Comparison of ENCODE assay signal across 10 cellular contexts in the genomic region with DNA sequence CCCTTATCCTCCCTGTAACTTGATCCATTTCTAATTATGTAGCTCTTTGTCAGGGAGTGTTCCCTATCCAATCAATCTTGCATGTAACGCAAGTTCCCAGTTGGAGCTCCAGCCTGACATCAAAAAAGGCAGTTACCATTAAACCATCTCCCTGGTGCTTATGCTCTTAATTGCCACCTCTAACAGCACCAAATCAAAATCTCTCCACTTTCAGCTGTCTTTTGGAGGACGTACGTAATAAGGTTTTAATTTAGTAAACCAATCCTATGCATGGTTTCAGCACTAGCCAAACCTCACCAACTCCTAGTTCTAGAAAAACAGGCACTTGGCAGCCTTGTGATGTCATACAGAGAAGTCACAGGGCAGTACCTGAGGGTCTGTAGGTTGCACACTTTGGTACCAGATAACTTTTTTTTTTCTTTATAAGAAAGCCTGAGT. TPM values are rescaled to one million over a fixed set of nuclear protein-coding genes. Genes with fewer than 3 reads are reported as not detected.
A peak's percentile ranks its signal among the peaks of the same experiment; 100 is the strongest.
DNase-seq lines count a peak whose midpoint lies in the region; ATAC-seq and TF ChIP-seq lines count a peak whose summit lies in the region.
"Not testable (repeated sequence)": the region's sequence is repeated elsewhere in the genome, so short reads cannot be mapped to it uniquely, and the experiment has no call there.
"Had no signal": no experiment of that assay in that cellular context is flagged by ENCODE, and none has a peak within 500 bp of the region (broad histone marks: within the 10 kb centered on the region; RNA-seq: fewer than 3 reads in every experiment).

No MANE protein-coding gene starts in this region.

- not testable (repeated sequence) for H2BK120ac ChIP-seq in neuronal stem cell (ENCODE audit: low read depth, low read length)

- not testable (repeated sequence) for H3K4me3 ChIP-seq in gastroesophageal sphincter; neuronal stem cell (ENCODE audit: low read length in 2 of 2)

- H3K27me3 ChIP-seq in gastroesophageal sphincter; neuronal stem cell (ENCODE audit: control insufficient read depth in 3 of 3, insufficient read depth in 3 of 3, low read depth in 1 of 3, low read length in 3 of 3): not testable (repeated sequence)

- intact Hi-C loops in MCF 10A (cut with micrococcal nuclease): not testable (repeated sequence)

- not testable (repeated sequence) for H3K23ac ChIP-seq in neuronal stem cell (ENCODE audit: low read depth, low read length, poor library complexity)

- H2BK5ac ChIP-seq in neuronal stem cell (ENCODE audit: low read length): not testable (repeated sequence)

- H3K14ac ChIP-seq in neuronal stem cell (ENCODE audit: low read length): not testable (repeated sequence)

- not testable (repeated sequence) for H4K8ac ChIP-seq in neuronal stem cell (ENCODE audit: low read depth, low read length)

- H3K4me1 ChIP-seq in gastroesophageal sphincter: peaks cover 4 to 52% (median 25%) of the 10 kb centered on the region in 3 donors
- H3K4me1 ChIP-seq in neuronal stem cell (ENCODE audit: control insufficient read depth in 2 of 2, insufficient read depth in 1 of 2, low read depth in 1 of 2, low read length in 2 of 2): peaks cover 4 to 13% of the 10 kb centered on the region in 2 donors

- H3K4me1 Mint-ChIP-seq in activated T-cell treated with anti-CD3 and anti-CD28 coated beads, Interleukin-2, amount 50 U/mL, for 72 hours (ENCODE audit: low read depth): peaks cover 39% of the 10 kb centered on the region
- H3K4me1 Mint-ChIP-seq in MCF 10A (ENCODE audit: insufficient read depth, unreplicated experiment): peaks cover 37% of the 10 kb centered on the region
- peaks cover 36% of the 10 kb centered on the region for H3K4me1 Mint-ChIP-seq in type B pancreatic cell (ENCODE audit: unreplicated experiment)

- not testable (repeated sequence) for H2AK5ac ChIP-seq in neuronal stem cell (ENCODE audit: low read depth, low read length)

- WGBS in gastroesophageal sphincter (ENCODE audit: low coverage in 1 of 2), 2 donors: 32 to 50% methylated on average over 2 to 3 of the region's 3 CpGs
- WGBS in neuronal stem cell (ENCODE audit: extremely low coverage in 2 of 2, insufficient read length in 2 of 2, insufficient replicate concordance in 1 of 2), 2 donors: no CpG with 5 or more reads among the region's 3 CpGs

- H3K4me2 ChIP-seq in neuronal stem cell (ENCODE audit: insufficient read depth, low read length, poor library complexity, severe bottlenecking): not testable (repeated sequence)

- H4K91ac ChIP-seq in neuronal stem cell (ENCODE audit: low read depth, low read length, poor library complexity): not testable (repeated sequence)

- H3K9ac ChIP-seq in neuronal stem cell (ENCODE audit: low read depth, low read length, poor library complexity): not testable (repeated sequence)

- H3K36me3 Mint-ChIP-seq in activated T-cell treated with anti-CD3 and anti-CD28 coated beads, Interleukin-2, amount 50 U/mL, for 72 hours (ENCODE audit: insufficient read depth in 2 of 2): peaks cover 34 to 54% of the 10 kb centered on the region in 2 donors
- peaks cover 74% of the 10 kb centered on the region for H3K36me3 Mint-ChIP-seq in MCF 10A (ENCODE audit: insufficient read depth, unreplicated experiment)
- H3K36me3 Mint-ChIP-seq in type B pancreatic cell: peaks cover 55% of the 10 kb centered on the region

- DNase-seq in DMS 273 (lab: John Stamatoyannopoulos, UW; ENCODE audit: unreplicated experiment) (peak; percentile 51), NCI-H1417 (lab: John Stamatoyannopoulos, UW) (peak; percentile 31 to 84 (median 44)), NCI-H69 (lab: John Stamatoyannopoulos, UW) (peak; percentile 75)
- DNase-seq in activated T-cell treated with anti-CD3 and anti-CD28 coated beads, Interleukin-2, amount 50 U/mL, for 72 hours; MCF 10A (ENCODE audit: unreplicated experiment); neuronal stem cell (ENCODE audit: low spot score); type B pancreatic cell (ENCODE audit: extremely low spot score, unreplicated experiment): not testable (repeated sequence)

- H3K18ac ChIP-seq in neuronal stem cell (ENCODE audit: low read length): not testable (repeated sequence)

- TF ChIP-seq CTCF in MCF 10A (IDR thresholded peaks at IDR 0.05; ENCODE audit: unreplicated experiment); gastroesophageal sphincter (IDR thresholded peaks at IDR 0.05): not testable (repeated sequence)
- TF ChIP-seq CTCF in type B pancreatic cell (conservative IDR thresholded peaks at IDR 0.05): peak; percentile 37

- not testable (repeated sequence) for H3K9me3 ChIP-seq in gastroesophageal sphincter; neuronal stem cell (replicated peaks in 1 of 2; ENCODE audit: control insufficient read depth in 2 of 2, insufficient read depth in 1 of 2, low read depth in 1 of 2, low read length in 2 of 2)

- not testable (repeated sequence) for H3K79me1 ChIP-seq in neuronal stem cell (ENCODE audit: low read depth, low read length)

- not testable (repeated sequence) for H2BK12ac ChIP-seq in neuronal stem cell (ENCODE audit: low read length)

- POLR2A ChIA-PET in MCF 10A (lab: Yijun Ruan, JAX): interaction anchor here (0.7 to 18.1 kb wide), 7 partner anchors 9 to 190 kb away, joined by 3 to 376 read pairs (median 7); a partner anchor contains a TSS

- H2BK15ac ChIP-seq in neuronal stem cell (ENCODE audit: low read length): not testable (repeated sequence)

- H3K27me3 Mint-ChIP-seq in activated T-cell treated with anti-CD3 and anti-CD28 coated beads, Interleukin-2, amount 50 U/mL, for 72 hours (ENCODE audit: low read depth); MCF 10A (ENCODE audit: insufficient read depth, unreplicated experiment); type B pancreatic cell: not testable (repeated sequence)

- H3K36me3 ChIP-seq in gastroesophageal sphincter (peaks cover 9 to 78% of the 10 kb centered on the region in 2 donors), neuronal stem cell (replicated peaks in 1 of 2; ENCODE audit: control insufficient read depth in 2 of 2, insufficient read depth in 2 of 2, low read length in 2 of 2) (peaks cover 28 to 94% of the 10 kb centered on the region in 2 donors)

- CTCF ChIA-PET in MCF 10A (lab: Yijun Ruan, JAX): interaction anchor here (1.0 to 5.3 kb wide), 4 partner anchors 12 to 124 kb away, joined by 3 to 53 read pairs (median 6); a partner anchor contains a TSS

- not testable (repeated sequence) for H2AFZ ChIP-seq in neuronal stem cell (ENCODE audit: low read length)

- BruUV-seq in MCF 10A (replicated peaks; lab: Mats Ljungman, UMichigan): not testable (repeated sequence)

- not testable (repeated sequence) for TF ChIP-seq EP300 in gastroesophageal sphincter (IDR thresholded peaks at IDR 0.05)

- peak overlapping the region; percentile 86 for H3K27ac Mint-ChIP-seq in activated T-cell treated with anti-CD3 and anti-CD28 coated beads, Interleukin-2, amount 50 U/mL, for 72 hours
- H3K27ac Mint-ChIP-seq in MCF 10A (ENCODE audit: low read depth, unreplicated experiment): not testable (repeated sequence)
- peak overlapping the region; percentile 24 for H3K27ac Mint-ChIP-seq in type B pancreatic cell

- not testable (repeated sequence) for H3K9me3 Mint-ChIP-seq in activated T-cell treated with anti-CD3 and anti-CD28 coated beads, Interleukin-2, amount 50 U/mL, for 72 hours; MCF 10A (ENCODE audit: unreplicated experiment); type B pancreatic cell

- H3K4ac ChIP-seq in neuronal stem cell (ENCODE audit: low read length): not testable (repeated sequence)

- not testable (repeated sequence) for TF ChIP-seq POLR2A in gastroesophageal sphincter (IDR thresholded peaks at IDR 0.05)

- not testable (repeated sequence) for ATAC-seq in activated T-cell treated with anti-CD3 and anti-CD28 coated beads, Interleukin-2, amount 50 U/mL, for 72 hours (replicated peaks in 1 of 2); gastroesophageal sphincter

- H3K4me3 Mint-ChIP-seq in activated T-cell treated with anti-CD3 and anti-CD28 coated beads, Interleukin-2, amount 50 U/mL, for 72 hours: not testable (repeated sequence)
- H3K4me3 Mint-ChIP-seq in MCF 10A (ENCODE audit: unreplicated experiment) (peak overlapping the region; percentile 53), type B pancreatic cell (peak overlapping the region; percentile 53)

- H3K27ac ChIP-seq in gastroesophageal sphincter: peak overlapping the region; percentile 53 to 96 (median 65)
- H3K27ac ChIP-seq in neuronal stem cell (replicated peaks; ENCODE audit: low read length): peak overlapping the region; percentile 23

RNA-seq across cellular contexts. Expression of a gene that starts 5.3 kb away (rescaled TPM):
- total RNA-seq in activated T-cell treated with anti-CD3 and anti-CD28 coated beads, Interleukin-2, amount 50 U/mL, for 72 hours: 100 to 1,000 TPM; 253 to 255 TPM
- total RNA-seq in MCF 10A (2022) (348 and 366 TPM in 2 replicates), gastroesophageal sphincter (100 to 1,000 TPM in 2 of 4 donors, 10 to 100 TPM in 2; 68.5 to 295 (median 130) TPM), type B pancreatic cell (ENCODE audit: low replicate concordance) (209 and 403 TPM in 2 replicates)
- polyA plus RNA-seq in neuronal stem cell (2013, experiment 1 of 2): 158 TPM
- 153 TPM for polyA plus RNA-seq in neuronal stem cell (2013, experiment 2 of 2)

RNA-seq across cellular contexts. Expression of a gene that starts 17.0 kb away (rescaled TPM):
- total RNA-seq in activated T-cell treated with anti-CD3 and anti-CD28 coated beads, Interleukin-2, amount 50 U/mL, for 72 hours: 10 to 100 TPM; 17.8 to 20.3 TPM
- total RNA-seq in MCF 10A (2022): 49.1 and 52.2 TPM in 2 replicates
- total RNA-seq in gastroesophageal sphincter: 10 to 100 TPM; 16.2 to 29.3 (median 24.3) TPM
- 22.7 TPM for polyA plus RNA-seq in neuronal stem cell (2013, experiment 1 of 2)
- polyA plus RNA-seq in neuronal stem cell (2013, experiment 2 of 2): 22.4 TPM
- 62.6 and 76.2 TPM in 2 replicates for total RNA-seq in type B pancreatic cell (ENCODE audit: low replicate concordance)

RNA-seq across cellular contexts. Expression of a gene that starts 33.1 kb away (rescaled TPM):
- 10 to 100 TPM; 85.0 to 89.5 TPM for total RNA-seq in activated T-cell treated with anti-CD3 and anti-CD28 coated beads, Interleukin-2, amount 50 U/mL, for 72 hours
- total RNA-seq in MCF 10A (2022) (49.9 and 56.0 TPM in 2 replicates), gastroesophageal sphincter (10 to 100 TPM in 2 of 4 donors, 1 to 10 TPM in 1, not detected in 1; 4.9 to 30.5 (median 13.6) TPM), type B pancreatic cell (ENCODE audit: low replicate concordance) (62.8 and 157 TPM in 2 replicates)
- 4.0 TPM for polyA plus RNA-seq in neuronal stem cell (2013, experiment 1 of 2)
- polyA plus RNA-seq in neuronal stem cell (2013, experiment 2 of 2): 4.0 TPM
- polyA plus RNA-seq: neural cell had no signal

RNA-seq across cellular contexts. Expression of a gene that starts 40.0 kb away (rescaled TPM):
- 10 to 100 TPM; 73.3 to 78.9 TPM for total RNA-seq in activated T-cell treated with anti-CD3 and anti-CD28 coated beads, Interleukin-2, amount 50 U/mL, for 72 hours
- total RNA-seq in MCF 10A (2022): 1.6 and 3.0 TPM in 2 replicates
- total RNA-seq in gastroesophageal sphincter: 10 to 100 TPM; 37.6 to 56.5 (median 51.2) TPM
- polyA plus RNA-seq in neuronal stem cell (2013, experiment 1 of 2): 5.7 TPM
- polyA plus RNA-seq in neuronal stem cell (2013, experiment 2 of 2): 5.8 TPM
- 3.4 and 4.4 TPM in 2 replicates for total RNA-seq in type B pancreatic cell (ENCODE audit: low replicate concordance)
- total RNA-seq: SJCRH30 had no signal
- polyA plus RNA-seq: neural cell had no signal

RNA-seq across cellular contexts. Expression of a gene that starts 51.3 kb away (rescaled TPM):
- 100 to 1,000 TPM; 114 to 129 TPM for total RNA-seq in activated T-cell treated with anti-CD3 and anti-CD28 coated beads, Interleukin-2, amount 50 U/mL, for 72 hours
- total RNA-seq in MCF 10A (2022): 125 and 215 TPM in 2 replicates
- total RNA-seq in gastroesophageal sphincter: 100 to 1,000 TPM; 113 to 174 (median 148) TPM
- polyA plus RNA-seq in neuronal stem cell (2013, experiment 1 of 2): 139 TPM
- 136 TPM for polyA plus RNA-seq in neuronal stem cell (2013, experiment 2 of 2)
- 70.2 and 78.8 TPM in 2 replicates for total RNA-seq in type B pancreatic cell (ENCODE audit: low replicate concordance)
